Comparison of ENCODE assay signal across 12 cellular contexts in genomic region chr17:48563867-48564199, GRCh38. TPM values are rescaled to one million over a fixed set of nuclear protein-coding genes. Genes with fewer than 3 reads are reported as not detected.
A peak's percentile ranks its signal among the peaks of the same experiment; 100 is the strongest.
DNase-seq lines count a peak whose midpoint lies in the region; ATAC-seq and TF ChIP-seq lines count a peak whose summit lies in the region.
"Had no signal": no experiment of that assay in that cellular context is flagged by ENCODE, and none has a peak within 500 bp of the region (broad histone marks: within the 10 kb centered on the region; RNA-seq: fewer than 3 reads in every experiment).

No MANE protein-coding gene starts in this region.

- CTCF ChIA-PET in GM10248 (lab: Yijun Ruan, JAX) = interaction anchor here (0.9 to 1.2 kb wide), 2 partner anchors 24 to 29 kb away, joined by 3 read pairs; partner anchors contain the start of gene HOXB5

- H3K4me1 Mint-ChIP-seq in natural killer cell (peaks cover 15 to 17% of the 10 kb centered on the region in 2 donors), progenitor cell of endocrine pancreas (ENCODE audit: low read depth) (peaks cover 43% of the 10 kb centered on the region)
- H3K4me1 Mint-ChIP-seq in natural killer cell treated with Interleukin-12 subunit alpha and Interleukin-12 subunit beta and Interleukin-15 and Interleukin-18, amount 100 ng/mL, for 72 hours (ENCODE audit: low read depth in 2 of 2) = peaks cover 11 to 35% of the 10 kb centered on the region in 2 donors

- DNase-seq in natural killer cell (no peak), fibroblast of mammary gland (ENCODE audit: low read depth) (no peak), progenitor cell of endocrine pancreas (ENCODE audit: low spot score, unreplicated experiment) (no peak), GM10248 (ENCODE audit: extremely low spot score) (no peak), NCI-H510A treated with DMSO at 0.1 percent for 48 hours (lab: John Stamatoyannopoulos, UW) (no peak)
- no peak for DNase-seq in natural killer cell treated with Interleukin-12 subunit alpha and Interleukin-12 subunit beta and Interleukin-15 and Interleukin-18, amount 100 ng/mL, for 72 hours (ENCODE audit: low spot score)
- DNase-seq: effector CD8-positive, alpha-beta T cell; NCI-H1417 treated with DMSO at 0.1 percent for 48 hours; NCI-H526 treated with DMSO at 0.1 percent for 48 hours had no signal

- peaks cover 0 to 3% of the 10 kb centered on the region in 2 donors for H3K27me3 Mint-ChIP-seq in natural killer cell (ENCODE audit: low read depth in 2 of 2)
- H3K27me3 Mint-ChIP-seq in natural killer cell treated with Interleukin-12 subunit alpha and Interleukin-12 subunit beta and Interleukin-15 and Interleukin-18, amount 100 ng/mL, for 72 hours = peaks cover 0 to 2% of the 10 kb centered on the region in 2 donors
- H3K27me3 Mint-ChIP-seq in progenitor cell of endocrine pancreas = peaks cover 46% of the 10 kb centered on the region

- H3K27ac Mint-ChIP-seq in natural killer cell (no peak overlapping the region), progenitor cell of endocrine pancreas (peak overlapping the region; percentile 89)
- no peak overlapping the region for H3K27ac Mint-ChIP-seq in natural killer cell treated with Interleukin-12 subunit alpha and Interleukin-12 subunit beta and Interleukin-15 and Interleukin-18, amount 100 ng/mL, for 72 hours
- H3K27ac Mint-ChIP-seq: H9 had no signal

- peak overlapping the region; percentile 35 for H3K4me3 ChIP-seq in fibroblast of mammary gland (ENCODE audit: control insufficient read depth, low read depth, low read length)

- H3K9me3 Mint-ChIP-seq in natural killer cell (no peaks in the 10 kb centered on the region), progenitor cell of endocrine pancreas (ENCODE audit: low read depth) (no peaks in the 10 kb centered on the region)
- no peaks in the 10 kb centered on the region for H3K9me3 Mint-ChIP-seq in natural killer cell treated with Interleukin-12 subunit alpha and Interleukin-12 subunit beta and Interleukin-15 and Interleukin-18, amount 100 ng/mL, for 72 hours

- ATAC-seq in natural killer cell = no peak
- no peak for ATAC-seq in natural killer cell treated with Interleukin-12 subunit alpha and Interleukin-12 subunit beta and Interleukin-15 and Interleukin-18, amount 100 ng/mL, for 72 hours
- no peak for ATAC-seq in GM21360 (IDR thresholded peaks at IDR 0.05; ENCODE audit: unreplicated experiment)
- no peak for ATAC-seq in HG03439 (IDR thresholded peaks at IDR 0.05; ENCODE audit: unreplicated experiment)

- no peak for TF ChIP-seq CTCF in natural killer cell (IDR thresholded peaks at IDR 0.05)
- TF ChIP-seq CTCF in fibroblast of mammary gland (conservative IDR thresholded peaks at IDR 0.05; ENCODE audit: control insufficient read depth, insufficient read depth, low read depth, low read length) = no peak
- TF ChIP-seq CTCF in progenitor cell of endocrine pancreas (IDR thresholded peaks at IDR 0.05; ENCODE audit: unreplicated experiment) = no peak
- no peak for TF ChIP-seq CTCF in GM10248 (IDR thresholded peaks at IDR 0.05; ENCODE audit: control extremely low read depth, extremely low read depth, low read depth, missing control alignments)

- POLR2A ChIA-PET in GM10248 (lab: Yijun Ruan, JAX) = no interaction called here

- intact Hi-C loops in natural killer cell (cut with micrococcal nuclease) = no loop called here

- H3K36me3 Mint-ChIP-seq in natural killer cell (no peaks in the 10 kb centered on the region), progenitor cell of endocrine pancreas (ENCODE audit: insufficient read depth) (no peaks in the 10 kb centered on the region)
- no peaks in the 10 kb centered on the region for H3K36me3 Mint-ChIP-seq in natural killer cell treated with Interleukin-12 subunit alpha and Interleukin-12 subunit beta and Interleukin-15 and Interleukin-18, amount 100 ng/mL, for 72 hours

- H3K4me3 Mint-ChIP-seq in natural killer cell = peak overlapping the region; percentile 57
- no peak overlapping the region for H3K4me3 Mint-ChIP-seq in natural killer cell treated with Interleukin-12 subunit alpha and Interleukin-12 subunit beta and Interleukin-15 and Interleukin-18, amount 100 ng/mL, for 72 hours
- peak overlapping the region; percentile 74 for H3K4me3 Mint-ChIP-seq in progenitor cell of endocrine pancreas (ENCODE audit: low read depth)

RNA-seq across cellular contexts. Expression of gene HOXB4, which starts 14.3 kb away (rescaled TPM):
- total RNA-seq in natural killer cell (1 to 10 TPM; 3.5 to 6.7 (median 5.7) TPM), progenitor cell of endocrine pancreas (3.4 and 6.0 TPM in 2 replicates)
- 1 to 10 TPM; 6.9 to 8.2 TPM for total RNA-seq in natural killer cell treated with Interleukin-12 subunit alpha and Interleukin-12 subunit beta and Interleukin-15 and Interleukin-18, amount 100 ng/mL, for 72 hours
- total RNA-seq: H9 had no signal

RNA-seq across cellular contexts. Expression of gene HOXB2, which starts 18.9 kb away (rescaled TPM):
- total RNA-seq in natural killer cell = 10 to 100 TPM; 21.6 to 30.5 (median 24.7) TPM
- total RNA-seq in natural killer cell treated with Interleukin-12 subunit alpha and Interleukin-12 subunit beta and Interleukin-15 and Interleukin-18, amount 100 ng/mL, for 72 hours = 10 to 100 TPM; 20.8 to 30.0 TPM
- 15.2 and 19.8 TPM in 2 replicates for total RNA-seq in progenitor cell of endocrine pancreas
- total RNA-seq: H9 had no signal

RNA-seq across cellular contexts. Expression of gene HOXB3, which starts 26.2 kb away (rescaled TPM):
- 10 to 100 TPM in 2 of 3 donors, 1 to 10 TPM in 1; 7.9 to 15.6 (median 15.3) TPM for total RNA-seq in natural killer cell
- total RNA-seq in natural killer cell treated with Interleukin-12 subunit alpha and Interleukin-12 subunit beta and Interleukin-15 and Interleukin-18, amount 100 ng/mL, for 72 hours = 10 to 100 TPM in 1 of 2 donors, 1 to 10 TPM in 1; 9.0 to 15.4 TPM
- total RNA-seq in progenitor cell of endocrine pancreas = 19.4 and 32.1 TPM in 2 replicates
- total RNA-seq: H9 had no signal

RNA-seq across cellular contexts. Expression of gene HOXB5, which starts 29.7 kb away (rescaled TPM):
- not detected for total RNA-seq in natural killer cell
- total RNA-seq in natural killer cell treated with Interleukin-12 subunit alpha and Interleukin-12 subunit beta and Interleukin-15 and Interleukin-18, amount 100 ng/mL, for 72 hours = under 1 TPM in 1 of 2 donors, not detected in 1; 0.70 TPM
- 2.1 and 5.6 TPM in 2 replicates for total RNA-seq in progenitor cell of endocrine pancreas
- total RNA-seq: H9 had no signal

RNA-seq across cellular contexts. Expression of gene HOXB1, which starts 33.0 kb away (rescaled TPM):
- total RNA-seq in natural killer cell = not detected
- total RNA-seq in natural killer cell treated with Interleukin-12 subunit alpha and Interleukin-12 subunit beta and Interleukin-15 and Interleukin-18, amount 100 ng/mL, for 72 hours = not detected
- 0.96 and 2.2 TPM in 2 replicates for total RNA-seq in progenitor cell of endocrine pancreas
- total RNA-seq: H9 had no signal
